8 cellular contexts compared by ENCODE assay signal in genomic region chr5:147455321-147455720, GRCh38. TPM values are rescaled to one million over a fixed set of nuclear protein-coding genes. Genes with fewer than 3 reads are reported as not detected.
DNase-seq lines count a peak whose midpoint lies in the region; ATAC-seq and TF ChIP-seq lines count a peak whose summit lies in the region.

No MANE protein-coding gene starts in this region.

- peak overlapping the region; percentile 93 for H3K27ac Mint-ChIP-seq in WTC11
- H3K27ac Mint-ChIP-seq in activated T-helper 2 cell treated with anti-CD3 and anti-CD28 coated beads, Interferon-gamma antibody, Interleukin-2, Interleukin-4, amounts not matched to agents 10 μg/mL and 5 μg/mL and 100 μg/mL, durations not matched to agents 14 hours and 24 hours and 36 hours: no peak overlapping the region

- intact Hi-C loops in activated T-helper 2 cell treated with anti-CD3 and anti-CD28 coated beads, Interferon-gamma antibody, Interleukin-2, Interleukin-4, amounts not matched to agents 10 μg/mL and 5 μg/mL and 100 μg/mL, durations not matched to agents 14 hours and 24 hours and 36 hours (cut with micrococcal nuclease): no loop called here
- intact Hi-C loops in posterior vena cava (cut with DNase I): no loop called here

- H3K27ac ChIP-seq in BLaER1 (no peak overlapping the region), mesenchymal stem cell (ENCODE audit: low read length, poor library complexity, severe bottlenecking) (no peak overlapping the region)

- no peak overlapping the region for H3K23ac ChIP-seq in mesenchymal stem cell (ENCODE audit: low read length in 2 of 2)

- H3K18ac ChIP-seq in mesenchymal stem cell (ENCODE audit: low read depth in 1 of 2, low read length in 2 of 2): peak overlapping the region in 1 of 2 experiments; percentile 12

- H3K9me3 Mint-ChIP-seq in WTC11: peaks cover 10% of the 10 kb centered on the region
- no peaks in the 10 kb centered on the region for H3K9me3 Mint-ChIP-seq in activated T-helper 2 cell treated with anti-CD3 and anti-CD28 coated beads, Interferon-gamma antibody, Interleukin-2, Interleukin-4, amounts not matched to agents 10 μg/mL and 5 μg/mL and 100 μg/mL, durations not matched to agents 14 hours and 24 hours and 36 hours

- H2BK120ac ChIP-seq in mesenchymal stem cell (ENCODE audit: low read depth, low read length): no peak overlapping the region

- no peaks in the 10 kb centered on the region; the same call in 1 of the 2 replicates for H3K27me3 Mint-ChIP-seq in WTC11 (ENCODE audit: low read depth)
- peaks cover 58% of the 10 kb centered on the region for H3K27me3 Mint-ChIP-seq in activated T-helper 2 cell treated with anti-CD3 and anti-CD28 coated beads, Interferon-gamma antibody, Interleukin-2, Interleukin-4, amounts not matched to agents 10 μg/mL and 5 μg/mL and 100 μg/mL, durations not matched to agents 14 hours and 24 hours and 36 hours (ENCODE audit: low read depth)

- H3K79me1 ChIP-seq in mesenchymal stem cell (replicated peaks; ENCODE audit: low read length, poor library complexity, severe bottlenecking): peaks cover 18% of the 10 kb centered on the region

- H3K27me3 ChIP-seq in BLaER1 (peaks cover 35% of the 10 kb centered on the region), H7 (ENCODE audit: control insufficient read depth, insufficient read depth, low read length) (no peaks in the 10 kb centered on the region), mesenchymal stem cell (ENCODE audit: control insufficient read depth in 1 of 2, insufficient read depth in 1 of 2, low read length in 2 of 2) (peaks cover 0 to 5% of the 10 kb centered on the region in 2 experiments)

- POLR2A ChIA-PET in WTC11 (lab: Charles Lee): interaction anchor here (0.7 to 1.2 kb wide), 2 partner anchors 18 to 54 kb away, joined by 3 to 4 read pairs; partner anchors contain the start of gene DPYSL3

- no peak overlapping the region for H3K14ac ChIP-seq in mesenchymal stem cell (ENCODE audit: low read length in 2 of 2)

- CTCF ChIA-PET in WTC11 (lab: Charles Lee): interaction anchor here (0.6 to 7.7 kb wide), 8 partner anchors 9 to 125 kb away, joined by 3 to 84 read pairs (median 18); no protein-coding TSS in a partner anchor

- H3K4me1 Mint-ChIP-seq in WTC11: peaks cover 69% of the 10 kb centered on the region
- peaks cover 5% of the 10 kb centered on the region for H3K4me1 Mint-ChIP-seq in activated T-helper 2 cell treated with anti-CD3 and anti-CD28 coated beads, Interferon-gamma antibody, Interleukin-2, Interleukin-4, amounts not matched to agents 10 μg/mL and 5 μg/mL and 100 μg/mL, durations not matched to agents 14 hours and 24 hours and 36 hours (ENCODE audit: low read depth)

- no peak overlapping the region for H4K8ac ChIP-seq in mesenchymal stem cell (ENCODE audit: low read length)

- no peak overlapping the region for H2AK5ac ChIP-seq in mesenchymal stem cell (ENCODE audit: low read length, severe bottlenecking)

- no peaks in the 10 kb centered on the region for H3K36me3 ChIP-seq in BLaER1
- no peaks in the 10 kb centered on the region for H3K36me3 ChIP-seq in H7 (replicated peaks; ENCODE audit: control insufficient read depth, insufficient read depth, low read length)
- no peaks in the 10 kb centered on the region for H3K36me3 ChIP-seq in mesenchymal stem cell (ENCODE audit: control insufficient read depth in 1 of 2, insufficient read depth in 2 of 2, low read depth in 1 of 2, low read length in 2 of 2)

- no peaks in the 10 kb centered on the region for H3K9me3 ChIP-seq in BLaER1
- no peaks in the 10 kb centered on the region for H3K9me3 ChIP-seq in mesenchymal stem cell (ENCODE audit: control insufficient read depth, low read length)

- H3K4me3 ChIP-seq in BLaER1 (no peak overlapping the region), H7 (ENCODE audit: insufficient read depth, low read depth, low read length) (no peak overlapping the region), mesenchymal stem cell (ENCODE audit: insufficient read depth in 1 of 2, low read depth in 1 of 2, low read length in 2 of 2) (peak overlapping the region in 1 of 2 experiments; percentile 89)

- no peak overlapping the region for H2BK12ac ChIP-seq in mesenchymal stem cell (ENCODE audit: low read length in 2 of 2)

- ATAC-seq in WTC11: no peak

- no peak overlapping the region for H2BK5ac ChIP-seq in mesenchymal stem cell (ENCODE audit: low read depth, low read length, poor library complexity, severe bottlenecking)

- H3K4me1 ChIP-seq in BLaER1 (peaks cover 21% of the 10 kb centered on the region), mesenchymal stem cell (ENCODE audit: control insufficient read depth, insufficient read depth, low read depth, low read length) (peaks cover 14% of the 10 kb centered on the region)

- H3K4me2 ChIP-seq in BLaER1 (peak overlapping the region; percentile 33; the same call in 1 of the 2 replicates), mesenchymal stem cell (ENCODE audit: low read length, poor library complexity, severe bottlenecking) (no peak overlapping the region)

- DNase-seq in H7 (peak; percentile 27), WTC11 (ENCODE audit: low spot score) (no peak), mesenchymal stem cell (peak; percentile 55), posterior vena cava (ENCODE audit: low spot score) (no peak)
- no peak for DNase-seq in activated T-helper 2 cell treated with anti-CD3 and anti-CD28 coated beads, Interferon-gamma antibody, Interleukin-2, Interleukin-4, amounts not matched to agents 10 μg/mL and 5 μg/mL and 100 μg/mL, durations not matched to agents 14 hours and 24 hours and 36 hours (ENCODE audit: low spot score)
- no peak for DNase-seq in activated effector memory CD4-positive, alpha-beta T cell treated with anti-CD3 and anti-CD28 coated beads, Interleukin-2, amount 50 U/mL, for 16 hours
- no peak for DNase-seq in activated CD4-positive, CD25-positive, alpha-beta regulatory T cell treated with anti-CD3 and anti-CD28 coated beads, Interleukin-2, amount 50 U/mL, for 72 hours

- peak overlapping the region; percentile 96 for H3K4me3 Mint-ChIP-seq in WTC11
- no peak overlapping the region for H3K4me3 Mint-ChIP-seq in activated T-helper 2 cell treated with anti-CD3 and anti-CD28 coated beads, Interferon-gamma antibody, Interleukin-2, Interleukin-4, amounts not matched to agents 10 μg/mL and 5 μg/mL and 100 μg/mL, durations not matched to agents 14 hours and 24 hours and 36 hours (ENCODE audit: low read depth)

- H2AFZ ChIP-seq in mesenchymal stem cell (ENCODE audit: low read depth, low read length): no peak overlapping the region

- H4K91ac ChIP-seq in mesenchymal stem cell (ENCODE audit: low read length): no peak overlapping the region

- peaks cover 23% of the 10 kb centered on the region; the same call in 1 of the 2 replicates for H4K20me1 ChIP-seq in BLaER1

- peaks cover 7% of the 10 kb centered on the region for H3K36me3 Mint-ChIP-seq in WTC11
- H3K36me3 Mint-ChIP-seq in activated T-helper 2 cell treated with anti-CD3 and anti-CD28 coated beads, Interferon-gamma antibody, Interleukin-2, Interleukin-4, amounts not matched to agents 10 μg/mL and 5 μg/mL and 100 μg/mL, durations not matched to agents 14 hours and 24 hours and 36 hours (ENCODE audit: low read depth): no peaks in the 10 kb centered on the region

- H2BK15ac ChIP-seq in mesenchymal stem cell (ENCODE audit: low read depth, poor library complexity, severe bottlenecking): no peak overlapping the region

- 87% methylated on average over 3 of the region's 3 CpGs for WGBS in mesenchymal stem cell

- no peak overlapping the region for H3K9ac ChIP-seq in BLaER1
- peak overlapping the region; percentile 93 for H3K9ac ChIP-seq in mesenchymal stem cell (ENCODE audit: low read length)

- no peak overlapping the region for H3K4ac ChIP-seq in mesenchymal stem cell (ENCODE audit: low read depth in 1 of 2, low read length in 2 of 2)

- TF ChIP-seq CTCF in WTC11 (IDR thresholded peaks at IDR 0.05): no peak

TF ChIP-seq in WTC11, 78 proteins besides CTCF, POLR2A, EP300 and RAD21:
- no peak for TF ChIP-seq CDX4 (CRISPR knock-in tag; IDR thresholded peaks at IDR 0.05; ENCODE audit: borderline replicate concordance)
- no peak for TF ChIP-seq CBFB (CRISPR knock-in tag; IDR thresholded peaks at IDR 0.05; ENCODE audit: low read depth)
- TF ChIP-seq, protein P1, sequence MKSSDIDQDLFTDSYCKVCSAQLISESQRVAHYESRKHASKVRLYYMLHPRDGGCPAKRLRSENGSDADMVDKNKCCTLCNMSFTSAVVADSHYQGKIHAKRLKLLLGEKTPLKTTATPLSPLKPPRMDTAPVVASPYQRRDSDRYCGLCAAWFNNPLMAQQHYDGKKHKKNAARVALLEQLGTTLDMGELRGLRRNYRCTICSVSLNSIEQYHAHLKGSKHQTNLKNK (CRISPR knock-in tag; IDR thresholded peaks at IDR 0.05): no peak
- TF ChIP-seq, protein P2, sequence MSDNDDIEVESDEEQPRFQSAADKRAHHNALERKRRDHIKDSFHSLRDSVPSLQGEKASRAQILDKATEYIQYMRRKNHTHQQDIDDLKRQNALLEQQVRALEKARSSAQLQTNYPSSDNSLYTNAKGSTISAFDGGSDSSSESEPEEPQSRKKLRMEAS (CRISPR knock-in tag; IDR thresholded peaks at IDR 0.05): no peak
- 0 out of 2 replicates have a peak, but pooled peaks have one; percentile 32 for TF ChIP-seq ETV6 (CRISPR knock-in tag; IDR thresholded peaks at IDR 0.05)
- no peak for TF ChIP-seq TEAD1 (CRISPR knock-in tag; IDR thresholded peaks at IDR 0.05)
- TF ChIP-seq ZNF317 (CRISPR knock-in tag; IDR thresholded peaks at IDR 0.05; ENCODE audit: borderline replicate concordance, low read depth): no peak
- TF ChIP-seq OVOL2 (CRISPR knock-in tag; IDR thresholded peaks at IDR 0.05; ENCODE audit: borderline replicate concordance): no peak
- no peak for TF ChIP-seq NFE2L1 (CRISPR knock-in tag; IDR thresholded peaks at IDR 0.05)

RNA-seq across cellular contexts. Expression of gene DPYSL3, which starts 54.5 kb away (rescaled TPM):
- 184 and 312 TPM in 2 replicates for total RNA-seq in H7 (2014; rRNA removed; shearing (Covaris generic))
- 329 to 358 TPM (median 338 TPM) in 3 replicates for total RNA-seq in WTC11 (2021)
- 27.3 TPM for polyA plus RNA-seq in mesenchymal stem cell (2013, experiment 1 of 2)
- 26.8 TPM for polyA plus RNA-seq in mesenchymal stem cell (2013, experiment 2 of 2)
- total RNA-seq in activated T-helper 2 cell treated with anti-CD3 and anti-CD28 coated beads, Interferon-gamma antibody, Interleukin-2, Interleukin-4, amounts not matched to agents 10 μg/mL and 5 μg/mL and 100 μg/mL, durations not matched to agents 14 hours and 24 hours and 36 hours: 0.48 and 0.89 TPM in 2 replicates
- 100 to 1,000 TPM; 401 to 418 TPM for total RNA-seq in posterior vena cava

Comparison
In these comparisons a context has a peak if more than half of its experiments do, and no peak if none do; other contexts are left out.
1. DNase-seq: peak in H7 (single experiment) and mesenchymal stem cell (single experiment); none in WTC11 (single experiment), activated T-helper 2 cell treated with anti-CD3 and anti-CD28 coated beads, Interferon-gamma antibody, Interleukin-2, Interleukin-4, amounts not matched to agents 10 μg/mL and 5 μg/mL and 100 μg/mL, durations not matched to agents 14 hours and 24 hours and 36 hours (single experiment), activated effector memory CD4-positive, alpha-beta T cell treated with anti-CD3 and anti-CD28 coated beads, Interleukin-2, amount 50 U/mL, for 16 hours (single experiment), posterior vena cava (single experiment) and activated CD4-positive, CD25-positive, alpha-beta regulatory T cell treated with anti-CD3 and anti-CD28 coated beads, Interleukin-2, amount 50 U/mL, for 72 hours (single experiment).
2. RNA of gene DPYSL3, which starts 54.5 kb away (total RNA-seq): 401 to 418 TPM in posterior vena cava, 329 to 358 TPM in WTC11 and 184 to 312 TPM in H7; 0.48 to 0.89 TPM in activated T-helper 2 cell treated with anti-CD3 and anti-CD28 coated beads, Interferon-gamma antibody, Interleukin-2, Interleukin-4, amounts not matched to agents 10 μg/mL and 5 μg/mL and 100 μg/mL, durations not matched to agents 14 hours and 24 hours and 36 hours; every median in the first group is over 10 times any median in the second.